8 cellular contexts compared by ENCODE assay signal in the genomic region with DNA sequence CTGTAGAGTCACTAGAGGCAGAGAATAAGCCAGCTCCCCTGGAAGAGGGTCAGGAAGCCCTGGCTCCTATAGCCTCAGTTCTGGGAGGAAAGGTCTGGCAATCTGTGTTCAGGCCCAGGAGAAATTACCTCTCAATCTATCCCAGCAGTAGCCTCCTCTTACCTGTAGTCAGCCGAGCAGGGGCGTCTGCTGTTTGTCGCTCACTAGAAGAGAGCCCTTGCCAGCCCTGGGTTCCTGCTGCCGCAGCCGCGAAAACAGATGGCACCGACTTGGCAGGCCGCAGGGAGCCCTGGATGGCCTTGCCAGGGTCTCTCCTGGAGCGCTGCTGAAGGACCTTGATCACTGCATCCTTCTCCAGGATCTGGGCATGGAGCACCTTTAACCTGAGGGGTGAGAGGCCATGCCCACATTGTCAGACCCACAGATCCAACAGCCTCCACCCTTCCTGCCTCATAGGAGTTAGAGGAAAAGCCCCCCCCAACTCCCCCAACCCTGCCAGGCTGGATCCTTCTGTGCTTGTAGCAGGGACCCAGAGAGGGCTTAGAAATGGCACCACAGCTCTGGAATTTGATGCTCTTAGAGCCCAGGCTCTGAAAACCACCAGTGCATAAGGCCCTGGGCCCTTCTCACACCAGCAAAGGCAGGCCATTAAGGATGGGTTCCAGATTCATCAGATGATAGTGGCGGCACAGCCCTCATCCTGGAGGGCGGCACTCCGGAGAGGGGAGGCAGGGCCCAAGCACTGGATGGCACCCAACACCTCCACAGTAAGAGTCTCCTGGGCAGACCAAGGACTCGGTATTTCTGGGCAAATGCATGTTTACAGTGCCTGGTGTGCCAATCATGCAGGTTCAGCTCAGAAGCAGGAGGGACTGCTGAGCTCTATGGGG. TPM values are rescaled to one million over a fixed set of nuclear protein-coding genes. Genes with fewer than 3 reads are reported as not detected.
DNase-seq lines count a peak whose midpoint lies in the region; ATAC-seq, FAIRE-seq and TF ChIP-seq lines count a peak whose summit lies in the region.

No MANE protein-coding gene starts in this region.

- peaks cover 70% of the 10 kb centered on the region for H3K36me3 ChIP-seq in ACC112 (ENCODE audit: insufficient read depth, low read length)
- peaks cover 0 to 79% of the 10 kb centered on the region in 2 donors for H3K36me3 ChIP-seq in adrenal gland (replicated peaks in 1 of 2)

- TF ChIP-seq POLR2A in adrenal gland (IDR thresholded peaks at IDR 0.05): no peak

- H3K27me3 Mint-ChIP-seq in progenitor cell of endocrine pancreas: no peaks in the 10 kb centered on the region

- no peak overlapping the region for H3K4me3 Mint-ChIP-seq in progenitor cell of endocrine pancreas (ENCODE audit: low read depth)

- no peak for FAIRE-seq in frontal cortex (lab: Jason Lieb, UNC)

- no peak overlapping the region for H2AFZ ChIP-seq in ACC112 (ENCODE audit: low read length, unreplicated experiment)

- H3K4me1 ChIP-seq in ACC112 (ENCODE audit: control insufficient read depth, insufficient read depth, low read length, unreplicated experiment): peaks cover 78% of the 10 kb centered on the region
- H3K4me1 ChIP-seq in adrenal gland (replicated peaks in 1 of 2): peaks cover 20 to 50% of the 10 kb centered on the region in 2 donors

- DNase-seq in RWPE1 (ENCODE audit: low spot score) (no peak), cardiac septum (ENCODE audit: low spot score) (peak; percentile 78), progenitor cell of endocrine pancreas (ENCODE audit: low spot score, unreplicated experiment) (no peak), adrenal gland (no peak), frontal cortex (ENCODE audit: low spot score in 2 of 2) (no peak)
- DNase-seq in stimulated activated CD4-positive, alpha-beta T cell treated with anti-CD3 and anti-CD28 coated beads, Interleukin-12 subunit alpha, Interleukin-12 subunit beta, amount 100 ng/mL, for 4 hours: no peak

- H3K79me2 ChIP-seq in ACC112 (ENCODE audit: control insufficient read depth, insufficient read depth, low read length, unreplicated experiment): peaks cover 42% of the 10 kb centered on the region

- peak overlapping the region; percentile 85 for H3K27ac Mint-ChIP-seq in progenitor cell of endocrine pancreas

- CTCF ChIA-PET in RWPE1 (lab: Yijun Ruan, JAX): interaction anchor here (0.6 to 1.3 kb wide), 4 partner anchors 28 to 249 kb away, joined by 3 to 5 read pairs (median 3); no protein-coding TSS in a partner anchor

- H3K9me3 Mint-ChIP-seq in progenitor cell of endocrine pancreas (ENCODE audit: low read depth): no peaks in the 10 kb centered on the region

- no peaks in the 10 kb centered on the region for H3K9me3 ChIP-seq in adrenal gland (replicated peaks in 1 of 3)

- WGBS in adrenal gland, 4 donors: 60 to 89% (median 74%) methylated on average over 8 to 13 of the region's 13 CpGs

- H3K27ac ChIP-seq in ACC112 (ENCODE audit: low read depth, low read length) (peak overlapping the region; percentile 84), RWPE1 (peak overlapping the region; percentile 97), adrenal gland (peak overlapping the region in 1 of 5 donors; percentile 96)

- H3K36me3 Mint-ChIP-seq in progenitor cell of endocrine pancreas (ENCODE audit: insufficient read depth): peaks cover 40% of the 10 kb centered on the region

- no peak for TF ChIP-seq CTCF in RWPE1 (conservative IDR thresholded peaks at IDR 0.05; ENCODE audit: low read depth)
- no peak for TF ChIP-seq CTCF in progenitor cell of endocrine pancreas (IDR thresholded peaks at IDR 0.05; ENCODE audit: unreplicated experiment)
- TF ChIP-seq CTCF in adrenal gland (IDR thresholded peaks at IDR 0.05): no peak

- intact Hi-C loops in cardiac septum (cut with DNase I): no loop called here
- intact Hi-C loops in adrenal gland (cut with DNase I): no loop called here

- H3K27me3 ChIP-seq in ACC112 (ENCODE audit: insufficient read depth, low read length) (no peaks in the 10 kb centered on the region), adrenal gland (no peaks in the 10 kb centered on the region)

- peaks cover 24% of the 10 kb centered on the region for H3K4me1 Mint-ChIP-seq in progenitor cell of endocrine pancreas (ENCODE audit: low read depth)

- POLR2A ChIA-PET in RWPE1 (lab: Yijun Ruan, JAX; ENCODE audit: low non-redundant PET): no interaction called here

- H3K4me3 ChIP-seq in ACC112 (ENCODE audit: low read depth, low read length): no peak overlapping the region
- no peak overlapping the region for H3K4me3 ChIP-seq in adrenal gland

- no peak for ATAC-seq in HG02759 (IDR thresholded peaks at IDR 0.05; ENCODE audit: unreplicated experiment)

RNA-seq across cellular contexts. Expression of a gene that starts 14.9 kb away (rescaled TPM):
- total RNA-seq in cardiac septum: 64.6 TPM
- 93.2 and 94.4 TPM in 2 replicates for total RNA-seq in progenitor cell of endocrine pancreas
- 10 to 100 TPM; 15.9 to 63.0 (median 35.8) TPM for total RNA-seq in adrenal gland
- 10 to 100 TPM in 2 of 3 donors, 1 to 10 TPM in 1; 9.5 to 15.4 (median 10.5) TPM for polyA plus RNA-seq in adrenal gland
- total RNA-seq in frontal cortex: 62.0 TPM
